In genomic region chr11:21460082-21460481, GRCh38 we compare ENCODE assay signal across 26 cellular contexts.
DNase-seq lines count a peak whose midpoint lies in the region; ATAC-seq and TF ChIP-seq lines count a peak whose summit lies in the region.
"Had no signal": no experiment of that assay in that cellular context is flagged by ENCODE, and none has a peak within 500 bp of the region (broad histone marks: within the 10 kb centered on the region; RNA-seq: fewer than 3 reads in every experiment).

No MANE protein-coding gene starts in this region.

- H3K27ac ChIP-seq in mesenchymal stem cell (ENCODE audit: low read length, poor library complexity, severe bottlenecking) = no peak overlapping the region
- H3K27ac ChIP-seq: C4-2B, RWPE1 had no signal

- no peak overlapping the region for H2BK12ac ChIP-seq in mesenchymal stem cell (ENCODE audit: low read length in 2 of 2)

- H3K18ac ChIP-seq in mesenchymal stem cell (ENCODE audit: low read depth in 1 of 2, low read length in 2 of 2) = no peak overlapping the region

- no peak overlapping the region for H2BK15ac ChIP-seq in mesenchymal stem cell (ENCODE audit: low read depth, poor library complexity, severe bottlenecking)

- no peaks in the 10 kb centered on the region for H3K27me3 ChIP-seq in mesenchymal stem cell (ENCODE audit: control insufficient read depth in 1 of 2, insufficient read depth in 1 of 2, low read length in 2 of 2)

- H2AK5ac ChIP-seq in mesenchymal stem cell (ENCODE audit: low read length, severe bottlenecking) = no peak overlapping the region

- DNase-seq in ACHN (peak; percentile 28), HT1080 (ENCODE audit: low read depth) (peak; percentile 75), epithelial cell of esophagus (ENCODE audit: low read depth) (peak; percentile 30), kidney tubule cell (ENCODE audit: low spot score) (peak; percentile 77), mesenchymal stem cell (no peak), COR-L47 (lab: John Stamatoyannopoulos, UW) (no peak)
- DNase-seq: CD8-positive, alpha-beta memory T cell; DMS79; EL; GDM1; GOT3; HFFc6; NCI-H1048; NCI-H1417 treated with DMSO at 0.1 percent for 48 hours; NCI-H187; NCI-H2081 treated with DMSO at 0.1 percent for 48 hours; NCI-H524 treated with DMSO at 0.1 percent for 48 hours; NCI-H774; SHP77 treated with DMSO at 0.1 percent for 48 hours; T-helper 1 cell had no signal

- H3K4me1 ChIP-seq in mesenchymal stem cell (ENCODE audit: control insufficient read depth, insufficient read depth, low read depth, low read length) = no peaks in the 10 kb centered on the region
- H3K4me1 ChIP-seq: HAP-1 had no signal

- H4K91ac ChIP-seq in mesenchymal stem cell (ENCODE audit: low read length) = no peak overlapping the region

- H3K9ac ChIP-seq in mesenchymal stem cell (ENCODE audit: low read length) = no peak overlapping the region

- no peaks in the 10 kb centered on the region for H3K79me1 ChIP-seq in mesenchymal stem cell (replicated peaks; ENCODE audit: low read length, poor library complexity, severe bottlenecking)

- no peak overlapping the region for H4K8ac ChIP-seq in mesenchymal stem cell (ENCODE audit: low read length)

- H3K14ac ChIP-seq in mesenchymal stem cell (ENCODE audit: low read length in 2 of 2) = no peak overlapping the region

- H3K4me3 ChIP-seq in epithelial cell of esophagus (ENCODE audit: low read length) (no peak overlapping the region), mesenchymal stem cell (ENCODE audit: insufficient read depth in 1 of 2, low read depth in 1 of 2, low read length in 2 of 2) (no peak overlapping the region)
- H3K4me3 ChIP-seq: GM12878, HAP-1 had no signal

- no peaks in the 10 kb centered on the region for H3K36me3 ChIP-seq in mesenchymal stem cell (ENCODE audit: control insufficient read depth in 1 of 2, insufficient read depth in 2 of 2, low read depth in 1 of 2, low read length in 2 of 2)
- H3K36me3 ChIP-seq: HAP-1 had no signal

- H2BK5ac ChIP-seq in mesenchymal stem cell (ENCODE audit: low read depth, low read length, poor library complexity, severe bottlenecking) = no peak overlapping the region

- no peak overlapping the region for H3K4ac ChIP-seq in mesenchymal stem cell (ENCODE audit: low read depth in 1 of 2, low read length in 2 of 2)

- ATAC-seq in HG02571 (IDR thresholded peaks at IDR 0.05; ENCODE audit: unreplicated experiment) = no peak
- no peak for ATAC-seq in GM21737 (IDR thresholded peaks at IDR 0.05; ENCODE audit: unreplicated experiment)
- ATAC-seq: GM12878 had no signal

- no peak for TF ChIP-seq CTCF in epithelial cell of esophagus (IDR thresholded peaks at IDR 0.05; ENCODE audit: insufficient read depth, low read depth, low read length, missing control alignments)

- no peak overlapping the region for H3K23ac ChIP-seq in mesenchymal stem cell (ENCODE audit: low read length in 2 of 2)

- H2AFZ ChIP-seq in mesenchymal stem cell (ENCODE audit: low read depth, low read length) = no peak overlapping the region

- no peak overlapping the region for H3K4me2 ChIP-seq in mesenchymal stem cell (ENCODE audit: low read length, poor library complexity, severe bottlenecking)

- no peak overlapping the region for H2BK120ac ChIP-seq in mesenchymal stem cell (ENCODE audit: low read depth, low read length)

- no peaks in the 10 kb centered on the region for H3K9me3 ChIP-seq in mesenchymal stem cell (ENCODE audit: control insufficient read depth, low read length)
- H3K9me3 ChIP-seq: HAP-1 had no signal

- in situ Hi-C loops in ACHN (cut with HindIII; ENCODE audit: low pct_ligation_motif_present, low pct_unique_long_range_greater_than_20kb, low sequenced_read_pairs) = no loop called here

Comparison
In these comparisons a context has a peak if more than half of its experiments do, and no peak if none do; other contexts are left out.
1. DNase-seq: peak in ACHN (single experiment), HT1080 (single experiment), epithelial cell of esophagus (single experiment) and kidney tubule cell (single experiment); none in mesenchymal stem cell (single experiment) and COR-L47 (single experiment).